Comparison of ENCODE assay signal across 1 cellular context in the genomic region with DNA sequence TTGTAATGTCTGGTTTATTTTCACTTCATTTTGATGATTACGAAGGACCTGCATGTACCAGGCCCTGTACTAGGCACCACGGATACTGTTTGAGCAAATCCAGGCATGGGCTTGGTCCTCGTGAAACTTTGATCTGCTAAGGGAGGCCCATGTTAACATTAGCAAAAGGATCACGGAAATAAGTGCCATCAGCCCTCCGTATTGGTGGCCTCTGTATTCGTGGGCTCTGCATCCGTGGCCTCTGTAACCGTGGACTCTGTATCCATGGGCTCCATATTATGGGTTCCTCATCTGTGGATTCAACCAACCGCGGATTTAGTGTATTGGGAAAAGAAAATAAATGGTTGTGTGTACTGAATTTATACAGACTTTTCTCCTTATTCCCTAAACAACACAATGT.
A peak's percentile ranks its signal among the peaks of the same experiment; 100 is the strongest.
TF ChIP-seq lines count a peak whose summit lies in the region.

No MANE protein-coding gene starts in this region.

TF ChIP-seq in K562, 482 proteins besides CTCF, POLR2A, EP300 and RAD21:
- TF ChIP-seq, protein P1, sequence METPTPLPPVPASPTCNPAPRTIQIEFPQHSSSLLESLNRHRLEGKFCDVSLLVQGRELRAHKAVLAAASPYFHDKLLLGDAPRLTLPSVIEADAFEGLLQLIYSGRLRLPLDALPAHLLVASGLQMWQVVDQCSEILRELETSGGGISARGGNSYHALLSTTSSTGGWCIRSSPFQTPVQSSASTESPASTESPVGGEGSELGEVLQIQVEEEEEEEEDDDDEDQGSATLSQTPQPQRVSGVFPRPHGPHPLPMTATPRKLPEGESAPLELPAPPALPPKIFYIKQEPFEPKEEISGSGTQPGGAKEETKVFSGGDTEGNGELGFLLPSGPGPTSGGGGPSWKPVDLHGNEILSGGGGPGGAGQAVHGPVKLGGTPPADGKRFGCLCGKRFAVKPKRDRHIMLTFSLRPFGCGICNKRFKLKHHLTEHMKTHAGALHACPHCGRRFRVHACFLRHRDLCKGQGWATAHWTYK (CRISPR knock-in tag; IDR thresholded peaks at IDR 0.05): peak; percentile 72; the same call in 1 of the 2 replicates
- TF ChIP-seq, protein P2, sequence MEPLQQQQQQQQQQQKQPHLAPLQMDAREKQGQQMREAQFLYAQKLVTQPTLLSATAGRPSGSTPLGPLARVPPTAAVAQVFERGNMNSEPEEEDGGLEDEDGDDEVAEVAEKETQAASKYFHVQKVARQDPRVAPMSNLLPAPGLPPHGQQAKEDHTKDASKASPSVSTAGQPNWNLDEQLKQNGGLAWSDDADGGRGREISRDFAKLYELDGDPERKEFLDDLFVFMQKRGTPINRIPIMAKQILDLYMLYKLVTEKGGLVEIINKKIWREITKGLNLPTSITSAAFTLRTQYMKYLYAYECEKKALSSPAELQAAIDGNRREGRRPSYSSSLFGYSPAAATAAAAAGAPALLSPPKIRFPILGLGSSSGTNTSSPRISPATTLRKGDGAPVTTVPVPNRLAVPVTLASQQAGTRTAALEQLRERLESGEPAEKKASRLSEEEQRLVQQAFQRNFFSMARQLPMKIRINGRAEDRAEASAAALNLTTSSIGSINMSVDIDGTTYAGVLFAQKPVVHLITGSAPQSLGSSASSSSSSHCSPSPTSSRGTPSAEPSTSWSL (CRISPR knock-in tag; IDR thresholded peaks at IDR 0.05; ENCODE audit: borderline replicate concordance): no peak
- TF ChIP-seq KDM1A (IDR thresholded peaks at IDR 0.05): no peak
- TF ChIP-seq RBM25 (IDR thresholded peaks at IDR 0.05; ENCODE audit: low read depth, low read length, severe bottlenecking): peak; percentile 36
- TF ChIP-seq JUN (IDR thresholded peaks at IDR 0.05; ENCODE audit: borderline replicate concordance, low read depth, low read length): no peak
- no peak for TF ChIP-seq JUN (CRISPR knock-in tag; IDR thresholded peaks at IDR 0.05; ENCODE audit: borderline replicate concordance)
- TF ChIP-seq RFX1 (IDR thresholded peaks at IDR 0.05): no peak
- no peak for TF ChIP-seq ZNF436 (CRISPR knock-in tag; IDR thresholded peaks at IDR 0.05)
- TF ChIP-seq NR2C1 (IDR thresholded peaks at IDR 0.05): no peak
- TF ChIP-seq NR2C1 (tag; IDR thresholded peaks at IDR 0.05): no peak
- no peak for TF ChIP-seq NR3C1 (CRISPR knock-in tag; IDR thresholded peaks at IDR 0.05)
- TF ChIP-seq TCF7 (IDR thresholded peaks at IDR 0.05; ENCODE audit: borderline replicate concordance): no peak
- no peak for TF ChIP-seq POLR2AphosphoS2 (IDR thresholded peaks at IDR 0.05; ENCODE audit: low read length)
- no peak for TF ChIP-seq PML (IDR thresholded peaks at IDR 0.05; ENCODE audit: low read length)
